In the genomic region with DNA sequence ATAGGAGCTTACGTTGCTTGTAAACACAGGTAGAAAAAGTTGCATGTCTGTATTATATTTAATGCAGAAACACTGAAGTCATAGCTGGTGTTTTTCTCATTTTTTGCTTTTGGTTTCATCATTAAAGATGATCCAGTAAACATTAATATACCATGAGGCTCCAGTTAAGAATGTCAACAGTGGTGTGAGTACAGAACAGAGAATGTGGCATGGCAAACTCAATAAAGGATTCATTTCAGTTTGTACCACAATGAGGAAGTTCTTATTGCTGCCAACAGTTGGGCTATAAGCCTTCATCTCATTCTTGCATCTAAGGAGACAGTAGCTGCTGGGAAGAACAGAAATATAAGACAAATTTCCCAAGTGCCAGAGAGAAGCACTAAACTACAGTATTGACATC, we compare ENCODE assay signal across 16 cellular contexts.
DNase-seq lines count a peak whose midpoint lies in the region; ATAC-seq and TF ChIP-seq lines count a peak whose summit lies in the region.
"Had no signal": no experiment of that assay in that cellular context is flagged by ENCODE, and none has a peak within 500 bp of the region (broad histone marks: within the 10 kb centered on the region; RNA-seq: fewer than 3 reads in every experiment).

No MANE protein-coding gene starts in this region.

- no peaks in the 10 kb centered on the region for H3K79me2 ChIP-seq in PC-3 (ENCODE audit: low read length)

- intact Hi-C loops in PC-3 (cut with micrococcal nuclease) (no loop called here), right cardiac atrium (cut with DNase I) (no loop called here)

- POLR2A ChIA-PET in PC-3 (lab: Charles Lee; ENCODE audit: unreplicated experiment) (no interaction called here), HEK293T (lab: Yijun Ruan, JAX) (no interaction called here)

- no TSS peak for BruUV-seq in PC-3 (replicated peaks; lab: Mats Ljungman, UMichigan)

- H3K27me3 ChIP-seq in PC-3 (ENCODE audit: low read length), result no peaks in the 10 kb centered on the region
- no peaks in the 10 kb centered on the region for H3K27me3 ChIP-seq in right cardiac atrium (ENCODE audit: control insufficient read depth, insufficient read depth)

- no peak overlapping the region for H3K9ac ChIP-seq in PC-3 (ENCODE audit: low read length)

- no peak overlapping the region for H2AFZ ChIP-seq in PC-3 (ENCODE audit: low read length)

- peak; percentile 12 to 16 for DNase-seq in AML-193 (lab: John Stamatoyannopoulos, UW)
- peak; percentile 11 for DNase-seq in PC-3
- DNase-seq in NCI-H1417 treated with DMSO at 0.1 percent for 48 hours (lab: John Stamatoyannopoulos, UW), result no peak
- no peak for DNase-seq in right cardiac atrium
- DNase-seq in central memory CD4-positive, alpha-beta T cell, result no peak
- DNase-seq in HEK293T (ENCODE audit: extremely low spot score), result no peak
- DNase-seq: activated T-cell treated with anti-CD3 and anti-CD28 coated beads, Interleukin-2, amount 50 U/mL, for 1 hour; dermis blood vessel endothelial cell; DMS53; NCI-H187 treated with DMSO at 0.1 percent for 48 hours; stimulated activated naive CD4-positive, alpha-beta T cell had no signal

- H3K9me3 ChIP-seq in PC-3 (ENCODE audit: low read length) (no peaks in the 10 kb centered on the region), right cardiac atrium (ENCODE audit: control insufficient read depth, low read length) (no peaks in the 10 kb centered on the region)
- H3K9me3 ChIP-seq: prostate gland had no signal

- H4K20me1 ChIP-seq in PC-3 (ENCODE audit: low read length), result no peaks in the 10 kb centered on the region

- ATAC-seq in GM19025 (IDR thresholded peaks at IDR 0.05; ENCODE audit: low read depth, unreplicated experiment) (peak; percentile 32), HG02973 (IDR thresholded peaks at IDR 0.05; ENCODE audit: unreplicated experiment) (peak; percentile 43), PC-3 (no peak), right cardiac atrium (no peak)
- ATAC-seq: WTC11 had no signal

- H3K4me3 ChIP-seq in PC-3 (ENCODE audit: low read length) (no peak overlapping the region), right cardiac atrium (ENCODE audit: low read length) (no peak overlapping the region)
- H3K4me3 ChIP-seq: prostate gland, SK-N-MC had no signal

- no peaks in the 10 kb centered on the region for H3F3A ChIP-seq in PC-3 (ENCODE audit: low read length, unreplicated experiment)

- H3K9me2 ChIP-seq in PC-3 (replicated peaks; ENCODE audit: low read length), result no peaks in the 10 kb centered on the region

- CTCF ChIA-PET in PC-3 (lab: Charles Lee) (no interaction called here), HEK293T (lab: Yijun Ruan, JAX) (no interaction called here)

- H3K4me1 ChIP-seq in PC-3 (ENCODE audit: insufficient read depth, low read length) (peaks cover 29% of the 10 kb centered on the region), right cardiac atrium (ENCODE audit: control insufficient read depth, insufficient read depth, low read length) (no peaks in the 10 kb centered on the region)
- H3K4me1 ChIP-seq: prostate gland had no signal

- TF ChIP-seq CTCF in PC-3 (conservative IDR thresholded peaks at IDR 0.05; ENCODE audit: low read depth, low read length), result no peak

- 96% methylated on average over 1 of the region's 1 CpG for WGBS in right cardiac atrium

- no peak overlapping the region for H3K4me2 ChIP-seq in PC-3 (ENCODE audit: low read length)

- H3K27ac ChIP-seq in PC-3 (ENCODE audit: low read length) (no peak overlapping the region), right cardiac atrium (ENCODE audit: low read length) (no peak overlapping the region)
- H3K27ac ChIP-seq: prostate gland, SK-N-MC had no signal

- no peaks in the 10 kb centered on the region for H3K36me3 ChIP-seq in PC-3 (ENCODE audit: low read depth, low read length)
- H3K36me3 ChIP-seq: prostate gland had no signal

TF ChIP-seq in HEK293T, 16 proteins besides CTCF, POLR2A, EP300 and RAD21:
- no peak for TF ChIP-seq ZNF384 (IDR thresholded peaks at IDR 0.05)
- TF ChIP-seq NFRKB (IDR thresholded peaks at IDR 0.05), result no peak
- TF ChIP-seq FOXK2 (IDR thresholded peaks at IDR 0.05), result no peak
- TF ChIP-seq L3MBTL2 (conservative IDR thresholded peaks at IDR 0.05), result no peak
- no peak for TF ChIP-seq TARDBP (IDR thresholded peaks at IDR 0.05)
- no peak for TF ChIP-seq HDGF (IDR thresholded peaks at IDR 0.05; ENCODE audit: borderline replicate concordance)
- TF ChIP-seq FOXM1 (IDR thresholded peaks at IDR 0.05; ENCODE audit: borderline replicate concordance), result no peak
- no peak for TF ChIP-seq SP1 (IDR thresholded peaks at IDR 0.05)
- no peak for TF ChIP-seq LEF1 (IDR thresholded peaks at IDR 0.05; ENCODE audit: borderline replicate concordance)
- no peak for TF ChIP-seq ELF4 (IDR thresholded peaks at IDR 0.05)
- no peak for TF ChIP-seq FOXA1 (IDR thresholded peaks at IDR 0.05)
- TF ChIP-seq CTBP1 (IDR thresholded peaks at IDR 0.05; ENCODE audit: borderline replicate concordance), result no peak
- TF ChIP-seq, protein P1, sequence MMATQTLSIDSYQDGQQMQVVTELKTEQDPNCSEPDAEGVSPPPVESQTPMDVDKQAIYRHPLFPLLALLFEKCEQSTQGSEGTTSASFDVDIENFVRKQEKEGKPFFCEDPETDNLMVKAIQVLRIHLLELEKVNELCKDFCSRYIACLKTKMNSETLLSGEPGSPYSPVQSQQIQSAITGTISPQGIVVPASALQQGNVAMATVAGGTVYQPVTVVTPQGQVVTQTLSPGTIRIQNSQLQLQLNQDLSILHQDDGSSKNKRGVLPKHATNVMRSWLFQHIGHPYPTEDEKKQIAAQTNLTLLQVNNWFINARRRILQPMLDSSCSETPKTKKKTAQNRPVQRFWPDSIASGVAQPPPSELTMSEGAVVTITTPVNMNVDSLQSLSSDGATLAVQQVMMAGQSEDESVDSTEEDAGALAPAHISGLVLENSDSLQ (IDR thresholded peaks at IDR 0.05), result no peak
- TF ChIP-seq SUZ12 (IDR thresholded peaks at IDR 0.05), result no peak
- no peak for TF ChIP-seq BHLHE40 (IDR thresholded peaks at IDR 0.05; ENCODE audit: borderline replicate concordance)
- TF ChIP-seq ARNT (IDR thresholded peaks at IDR 0.05), result no peak

Comparison
In these comparisons a context has a peak if more than half of its experiments do, and no peak if none do; other contexts are left out.
1. DNase-seq: peak in AML-193 (2 of 2) and PC-3 (single experiment); none in NCI-H1417 treated with DMSO at 0.1 percent for 48 hours (single experiment), right cardiac atrium (0 of 3), central memory CD4-positive, alpha-beta T cell (single experiment) and HEK293T (single experiment).
2. ATAC-seq: peak in GM19025 (single experiment) and HG02973 (single experiment); none in PC-3 (single experiment) and right cardiac atrium (0 of 2).